In the genomic region with DNA sequence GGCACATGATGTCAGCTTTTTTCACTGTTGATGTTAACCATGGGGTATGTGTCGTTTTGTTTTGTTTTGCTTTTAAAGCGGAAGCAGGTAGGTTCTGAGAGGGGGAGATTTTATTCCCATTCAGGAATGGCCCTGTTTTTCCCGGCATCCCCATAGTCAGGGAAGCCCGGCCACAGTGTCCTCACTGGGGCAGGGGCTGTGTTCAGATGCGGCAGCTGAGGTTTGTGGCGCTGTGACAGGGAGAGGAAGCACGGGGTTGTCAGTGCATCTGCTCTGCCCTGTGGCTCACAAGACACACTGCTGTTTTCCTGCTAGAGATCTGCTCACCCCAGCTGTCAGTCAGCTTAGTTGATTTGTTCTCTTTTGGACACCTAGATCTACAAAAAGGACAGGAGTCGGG, we compare ENCODE assay signal across 13 cellular contexts.
"Had no signal": no experiment of that assay in that cellular context is flagged by ENCODE, and none has a peak within 500 bp of the region (broad histone marks: within the 10 kb centered on the region; RNA-seq: fewer than 3 reads in every experiment).

No MANE protein-coding gene starts in this region.

- H3K27me3 Mint-ChIP-seq: activated T-cell treated with anti-CD3 and anti-CD28 coated beads, Interleukin-2, amount 50 U/mL, for 24 hours; naive B cell had no signal

- DNase-seq: activated effector memory CD4-positive, alpha-beta T cell treated with Interleukin-2 at 50 U/mL for 16 hours; activated T-cell treated with anti-CD3 and anti-CD28 coated beads, Interleukin-2, amount 50 U/mL, for 24 hours; anterior cingulate cortex; dorsolateral prefrontal cortex; erythroblast; gastrocnemius medialis; islet precursor cell; naive B cell; posterior cingulate gyrus; retina; stimulated activated CD4-positive, alpha-beta T cell treated with anti-CD3 and anti-CD28 coated beads, Interleukin-4, amount 100 ng/mL, for 1 hour; stimulated activated naive CD4-positive, alpha-beta T cell; tibial artery had no signal

- H3K4me3 Mint-ChIP-seq: activated T-cell treated with anti-CD3 and anti-CD28 coated beads, Interleukin-2, amount 50 U/mL, for 24 hours; naive B cell had no signal

- H3K9me3 Mint-ChIP-seq: activated T-cell treated with anti-CD3 and anti-CD28 coated beads, Interleukin-2, amount 50 U/mL, for 24 hours; naive B cell had no signal
